In genomic region chr9:92669890-92670708, GRCh38 we compare ENCODE assay signal across 8 cellular contexts. TPM values are rescaled to one million over a fixed set of nuclear protein-coding genes. Genes with fewer than 3 reads are reported as not detected.
DNase-seq lines count a peak whose midpoint lies in the region; ATAC-seq and TF ChIP-seq lines count a peak whose summit lies in the region.

TSS of gene IPPK (minus strand) at chr9:92670131. CDS start at chr9:92669988, 143 bp downstream.

- H3K79me2 ChIP-seq in OCI-LY3 (ENCODE audit: low read length), result peaks cover 62% of the 10 kb centered on the region

- H3K4me3 ChIP-seq in OCI-LY3 (ENCODE audit: low read length), result peak within 1 kb of the TSS; percentile 94

- H2AFZ ChIP-seq in OCI-LY3 (ENCODE audit: low read depth, low read length), result peak within 1 kb of the TSS; percentile 87

- H3K36me3 ChIP-seq in OCI-LY3 (replicated peaks; ENCODE audit: low read depth, low read length), result peaks cover 5% of the 10 kb centered on the region

- H3K4me1 Mint-ChIP-seq in endothelial cell (ENCODE audit: unreplicated experiment) (peaks cover 13% of the 10 kb centered on the region), mesothelial cell of epicardium (peaks cover 21% of the 10 kb centered on the region)

- peak within 1 kb of the TSS; percentile 97 for H3K9ac ChIP-seq in OCI-LY3 (ENCODE audit: low read length)

- H3K36me3 Mint-ChIP-seq in endothelial cell (ENCODE audit: low read depth, unreplicated experiment) (no peaks in the 10 kb centered on the region), mesothelial cell of epicardium (peaks cover 1% of the 10 kb centered on the region)

- no peaks in the 10 kb centered on the region for H3K9me3 Mint-ChIP-seq in endothelial cell (ENCODE audit: unreplicated experiment)
- no peaks in the 10 kb centered on the region for H3K9me3 Mint-ChIP-seq in mesothelial cell of epicardium

- peaks cover 13% of the 10 kb centered on the region for H3K4me1 ChIP-seq in OCI-LY3 (ENCODE audit: low read length)

- H3K27ac Mint-ChIP-seq in endothelial cell (ENCODE audit: unreplicated experiment) (peak within 1 kb of the TSS; percentile 98), mesothelial cell of epicardium (peak within 1 kb of the TSS; percentile 99)

- DNase-seq in DMS 273 treated with DMSO at 0.1 percent for 48 hours (lab: John Stamatoyannopoulos, UW) (peak; percentile 95), HuH-7.5 (ENCODE audit: low spot score) (peak; percentile 96), activated T-cell treated with anti-CD3 and anti-CD28 coated beads for 1 hour (ENCODE audit: low read depth) (peak; percentile 94), endothelial cell (ENCODE audit: low spot score) (peak; percentile 95), mesothelial cell of epicardium (ENCODE audit: low spot score in 2 of 2, unreplicated experiment in 2 of 2) (peak; percentile 89 to 94)
- peak; percentile 96 to 98 for DNase-seq in stimulated activated CD8-positive, alpha-beta memory T cell treated with anti-CD3 and anti-CD28 coated beads, Interleukin-15, amount 100 ng/mL, for 4 hours (ENCODE audit: low read depth in 2 of 2)

- peak within 1 kb of the TSS; percentile 95 for H3K4me3 Mint-ChIP-seq in endothelial cell (ENCODE audit: unreplicated experiment)
- H3K4me3 Mint-ChIP-seq in mesothelial cell of epicardium, result peak within 1 kb of the TSS; percentile 95

- H4K20me1 ChIP-seq in OCI-LY3 (ENCODE audit: insufficient read depth, low read length), result peaks cover 5% of the 10 kb centered on the region; the same call in 1 of the 2 replicates

- peak within 1 kb of the TSS; percentile 52 for H3K27ac ChIP-seq in OCI-LY3 (ENCODE audit: low read length)

- peak within 1 kb of the TSS; percentile 95 for H3K4me2 ChIP-seq in OCI-LY3 (ENCODE audit: low read length)

- H3K9me3 ChIP-seq in OCI-LY3 (ENCODE audit: insufficient read depth, low read length), result no peaks in the 10 kb centered on the region

- H3K27me3 ChIP-seq in OCI-LY3 (ENCODE audit: low read depth, low read length), result no peaks in the 10 kb centered on the region

- TF ChIP-seq CTCF in OCI-LY3 (IDR thresholded peaks at IDR 0.05; ENCODE audit: low read depth, low read length), result no peak
- TF ChIP-seq CTCF in endothelial cell (IDR thresholded peaks at IDR 0.05; ENCODE audit: unreplicated experiment), result no peak
- TF ChIP-seq CTCF in mesothelial cell of epicardium (IDR thresholded peaks at IDR 0.05; ENCODE audit: unreplicated experiment), result no peak

- H3K27me3 Mint-ChIP-seq in endothelial cell (ENCODE audit: unreplicated experiment), result peaks cover 16% of the 10 kb centered on the region
- no peaks in the 10 kb centered on the region for H3K27me3 Mint-ChIP-seq in mesothelial cell of epicardium (ENCODE audit: low read depth)

- ATAC-seq in GM21528 (IDR thresholded peaks at IDR 0.05; ENCODE audit: low FRiP score, unreplicated experiment), result peak; percentile 94

RNA-seq across cellular contexts. Expression of gene IPPK, which starts in this region (rescaled TPM):
- total RNA-seq in endothelial cell (ENCODE audit: unreplicated experiment), result 10.1 TPM
- total RNA-seq in mesothelial cell of epicardium, result 7.8 to 10.0 TPM (median 9.3 TPM) in 3 replicates

Comparison
In these comparisons a context has a peak if more than half of its experiments do, and no peak if none do; other contexts are left out.
1. Peak in every context shown above with its lines: DNase-seq, ATAC-seq, H3K4me3 ChIP-seq and H3K27ac ChIP-seq.